Comparison of ENCODE assay signal across 8 cellular contexts in genomic region chr11:74989269-74989655, GRCh38. TPM values are rescaled to one million over a fixed set of nuclear protein-coding genes. Genes with fewer than 3 reads are reported as not detected.
DNase-seq lines count a peak whose midpoint lies in the region; TF ChIP-seq lines count a peak whose summit lies in the region.

No MANE protein-coding gene starts in this region.

- H3K36me3 ChIP-seq in KOPT-K1 (ENCODE audit: insufficient read depth, low read length) = peaks cover 38% of the 10 kb centered on the region
- no peaks in the 10 kb centered on the region for H3K36me3 ChIP-seq in breast epithelium

- peak overlapping the region; percentile 96 for H3K4me3 Mint-ChIP-seq in activated naive CD4-positive, alpha-beta T cell treated with anti-CD3 and anti-CD28 coated beads, Interleukin-2, amount 50 U/mL, for 24 hours
- peak overlapping the region; percentile 96 for H3K4me3 Mint-ChIP-seq in mesothelial cell of epicardium

- peak overlapping the region; percentile 70 to 84 (median 78) for H3K4me3 ChIP-seq in breast epithelium

- DNase-seq in activated naive CD4-positive, alpha-beta T cell treated with Interleukin-2 at 50 U/mL for 16 hours = no peak
- DNase-seq in breast epithelium (ENCODE audit: low spot score in 2 of 2) (no peak), mesothelial cell of epicardium (ENCODE audit: low spot score in 2 of 2, unreplicated experiment in 2 of 2) (no peak), islet precursor cell (no peak), cerebellar cortex (ENCODE audit: low spot score) (no peak)
- DNase-seq in effector CD8-positive, alpha-beta T cell (lab: John Stamatoyannopoulos, UW) = no peak

- H3K27me3 ChIP-seq in breast epithelium = no peaks in the 10 kb centered on the region

- H3K4me1 Mint-ChIP-seq in activated naive CD4-positive, alpha-beta T cell treated with anti-CD3 and anti-CD28 coated beads, Interleukin-2, amount 50 U/mL, for 24 hours = peaks cover 27% of the 10 kb centered on the region
- H3K4me1 Mint-ChIP-seq in mesothelial cell of epicardium = peaks cover 6% of the 10 kb centered on the region

- intact Hi-C loops in breast epithelium (cut with DNase I; ENCODE audit: low total_unique reads) = no loop called here

- TF ChIP-seq CTCF in breast epithelium (IDR thresholded peaks at IDR 0.05) (no peak), mesothelial cell of epicardium (IDR thresholded peaks at IDR 0.05; ENCODE audit: unreplicated experiment) (no peak)

- H3K27ac ChIP-seq in KOPT-K1 (ENCODE audit: low read depth, low read length, poor library complexity, severe bottlenecking) = peak overlapping the region; percentile 95
- H3K27ac ChIP-seq in breast epithelium = peak overlapping the region; percentile 78 to 86

- H3K4me1 ChIP-seq in breast epithelium = no peaks in the 10 kb centered on the region

- no peaks in the 10 kb centered on the region for H3K9me3 ChIP-seq in KOPT-K1 (ENCODE audit: insufficient read depth, low read length, poor library complexity, severe bottlenecking)
- no peaks in the 10 kb centered on the region for H3K9me3 ChIP-seq in breast epithelium

- TF ChIP-seq POLR2A in breast epithelium (IDR thresholded peaks at IDR 0.05) = no peak

- no peaks in the 10 kb centered on the region for H3K9me3 Mint-ChIP-seq in activated naive CD4-positive, alpha-beta T cell treated with anti-CD3 and anti-CD28 coated beads, Interleukin-2, amount 50 U/mL, for 24 hours
- H3K9me3 Mint-ChIP-seq in mesothelial cell of epicardium = no peaks in the 10 kb centered on the region

- H3K27ac Mint-ChIP-seq in activated naive CD4-positive, alpha-beta T cell treated with anti-CD3 and anti-CD28 coated beads, Interleukin-2, amount 50 U/mL, for 24 hours = peak overlapping the region; percentile 72
- peak overlapping the region; percentile 92 for H3K27ac Mint-ChIP-seq in mesothelial cell of epicardium

- H3K27me3 Mint-ChIP-seq in activated naive CD4-positive, alpha-beta T cell treated with anti-CD3 and anti-CD28 coated beads, Interleukin-2, amount 50 U/mL, for 24 hours = no peaks in the 10 kb centered on the region
- no peaks in the 10 kb centered on the region for H3K27me3 Mint-ChIP-seq in mesothelial cell of epicardium (ENCODE audit: low read depth)

- no peaks in the 10 kb centered on the region for H3K36me3 Mint-ChIP-seq in activated naive CD4-positive, alpha-beta T cell treated with anti-CD3 and anti-CD28 coated beads, Interleukin-2, amount 50 U/mL, for 24 hours
- no peaks in the 10 kb centered on the region for H3K36me3 Mint-ChIP-seq in mesothelial cell of epicardium

RNA-seq across cellular contexts. Expression of gene NEU3, which starts 0.5 kb away (rescaled TPM):
- total RNA-seq in breast epithelium (10 to 100 TPM; 11.8 to 12.8 (median 12.4) TPM), mesothelial cell of epicardium (12.0 to 13.6 TPM (median 12.9 TPM) in 3 replicates)

RNA-seq across cellular contexts. Expression of gene SPCS2, which starts 40.2 kb away (rescaled TPM):
- 10 to 100 TPM; 34.1 to 57.8 (median 57.5) TPM for total RNA-seq in breast epithelium
- total RNA-seq in mesothelial cell of epicardium = 101 to 119 TPM (median 106 TPM) in 3 replicates

RNA-seq across cellular contexts. Expression of gene XRRA1, which starts 40.4 kb away (rescaled TPM):
- total RNA-seq in breast epithelium (10 to 100 TPM; 18.0 to 33.6 (median 18.4) TPM), mesothelial cell of epicardium (11.9 to 12.8 TPM (median 12.3 TPM) in 3 replicates)
